In the genomic region with DNA sequence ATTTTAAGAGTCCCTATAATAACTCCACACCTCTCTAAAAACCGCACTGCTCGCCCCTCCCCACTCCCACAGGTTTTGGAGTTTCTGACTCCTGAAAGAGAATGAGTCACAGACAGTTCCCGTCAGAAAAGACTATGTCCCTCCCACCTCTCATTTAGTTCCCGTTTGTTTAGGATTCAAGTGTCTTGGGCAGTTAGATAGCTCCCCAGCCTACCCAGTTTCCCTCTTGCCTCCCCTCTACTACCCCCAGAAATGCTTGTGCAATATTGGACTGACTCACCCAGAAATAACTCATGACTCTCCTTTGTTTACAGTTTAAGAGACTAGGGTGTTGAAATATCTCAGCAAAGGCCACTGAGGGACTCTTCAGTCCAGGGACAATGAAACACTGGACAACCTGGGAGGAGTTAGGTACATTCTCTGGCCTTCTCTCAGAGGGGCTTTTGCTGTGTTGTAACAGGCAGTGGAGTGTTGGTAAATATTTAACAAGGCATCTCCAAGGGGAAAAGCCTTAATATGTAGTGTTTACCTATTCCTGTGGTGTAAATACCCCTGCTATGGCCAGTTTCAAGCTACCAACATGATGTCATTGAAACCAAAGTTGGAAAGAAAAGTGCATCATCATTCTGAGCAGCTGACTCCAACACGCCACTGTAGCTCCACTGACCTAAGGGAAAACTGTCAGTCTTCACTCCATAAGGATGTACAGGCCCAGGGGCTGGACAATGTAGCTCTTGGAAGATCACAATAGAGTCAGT, we compare ENCODE assay signal across 1 cellular context.
A peak's percentile ranks its signal among the peaks of the same experiment; 100 is the strongest.
TF ChIP-seq lines count a peak whose summit lies in the region.

No MANE protein-coding gene starts in this region.

TF ChIP-seq in K562, 482 proteins besides CTCF, POLR2A, EP300 and RAD21 (continued from another document and continues in another):
- TF ChIP-seq, protein P1, sequence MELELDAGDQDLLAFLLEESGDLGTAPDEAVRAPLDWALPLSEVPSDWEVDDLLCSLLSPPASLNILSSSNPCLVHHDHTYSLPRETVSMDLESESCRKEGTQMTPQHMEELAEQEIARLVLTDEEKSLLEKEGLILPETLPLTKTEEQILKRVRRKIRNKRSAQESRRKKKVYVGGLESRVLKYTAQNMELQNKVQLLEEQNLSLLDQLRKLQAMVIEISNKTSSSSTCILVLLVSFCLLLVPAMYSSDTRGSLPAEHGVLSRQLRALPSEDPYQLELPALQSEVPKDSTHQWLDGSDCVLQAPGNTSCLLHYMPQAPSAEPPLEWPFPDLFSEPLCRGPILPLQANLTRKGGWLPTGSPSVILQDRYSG (tag; conservative IDR thresholded peaks at IDR 0.05; ENCODE audit: low read depth), result peak; percentile 78; the same call in 1 of the 2 replicates
- no peak for TF ChIP-seq RFX1 (IDR thresholded peaks at IDR 0.05)
- TF ChIP-seq CHD2 (IDR thresholded peaks at IDR 0.05; ENCODE audit: low read depth, low read length), result peak; percentile 22; the same call in 1 of the 2 replicates
- TF ChIP-seq, protein P2, sequence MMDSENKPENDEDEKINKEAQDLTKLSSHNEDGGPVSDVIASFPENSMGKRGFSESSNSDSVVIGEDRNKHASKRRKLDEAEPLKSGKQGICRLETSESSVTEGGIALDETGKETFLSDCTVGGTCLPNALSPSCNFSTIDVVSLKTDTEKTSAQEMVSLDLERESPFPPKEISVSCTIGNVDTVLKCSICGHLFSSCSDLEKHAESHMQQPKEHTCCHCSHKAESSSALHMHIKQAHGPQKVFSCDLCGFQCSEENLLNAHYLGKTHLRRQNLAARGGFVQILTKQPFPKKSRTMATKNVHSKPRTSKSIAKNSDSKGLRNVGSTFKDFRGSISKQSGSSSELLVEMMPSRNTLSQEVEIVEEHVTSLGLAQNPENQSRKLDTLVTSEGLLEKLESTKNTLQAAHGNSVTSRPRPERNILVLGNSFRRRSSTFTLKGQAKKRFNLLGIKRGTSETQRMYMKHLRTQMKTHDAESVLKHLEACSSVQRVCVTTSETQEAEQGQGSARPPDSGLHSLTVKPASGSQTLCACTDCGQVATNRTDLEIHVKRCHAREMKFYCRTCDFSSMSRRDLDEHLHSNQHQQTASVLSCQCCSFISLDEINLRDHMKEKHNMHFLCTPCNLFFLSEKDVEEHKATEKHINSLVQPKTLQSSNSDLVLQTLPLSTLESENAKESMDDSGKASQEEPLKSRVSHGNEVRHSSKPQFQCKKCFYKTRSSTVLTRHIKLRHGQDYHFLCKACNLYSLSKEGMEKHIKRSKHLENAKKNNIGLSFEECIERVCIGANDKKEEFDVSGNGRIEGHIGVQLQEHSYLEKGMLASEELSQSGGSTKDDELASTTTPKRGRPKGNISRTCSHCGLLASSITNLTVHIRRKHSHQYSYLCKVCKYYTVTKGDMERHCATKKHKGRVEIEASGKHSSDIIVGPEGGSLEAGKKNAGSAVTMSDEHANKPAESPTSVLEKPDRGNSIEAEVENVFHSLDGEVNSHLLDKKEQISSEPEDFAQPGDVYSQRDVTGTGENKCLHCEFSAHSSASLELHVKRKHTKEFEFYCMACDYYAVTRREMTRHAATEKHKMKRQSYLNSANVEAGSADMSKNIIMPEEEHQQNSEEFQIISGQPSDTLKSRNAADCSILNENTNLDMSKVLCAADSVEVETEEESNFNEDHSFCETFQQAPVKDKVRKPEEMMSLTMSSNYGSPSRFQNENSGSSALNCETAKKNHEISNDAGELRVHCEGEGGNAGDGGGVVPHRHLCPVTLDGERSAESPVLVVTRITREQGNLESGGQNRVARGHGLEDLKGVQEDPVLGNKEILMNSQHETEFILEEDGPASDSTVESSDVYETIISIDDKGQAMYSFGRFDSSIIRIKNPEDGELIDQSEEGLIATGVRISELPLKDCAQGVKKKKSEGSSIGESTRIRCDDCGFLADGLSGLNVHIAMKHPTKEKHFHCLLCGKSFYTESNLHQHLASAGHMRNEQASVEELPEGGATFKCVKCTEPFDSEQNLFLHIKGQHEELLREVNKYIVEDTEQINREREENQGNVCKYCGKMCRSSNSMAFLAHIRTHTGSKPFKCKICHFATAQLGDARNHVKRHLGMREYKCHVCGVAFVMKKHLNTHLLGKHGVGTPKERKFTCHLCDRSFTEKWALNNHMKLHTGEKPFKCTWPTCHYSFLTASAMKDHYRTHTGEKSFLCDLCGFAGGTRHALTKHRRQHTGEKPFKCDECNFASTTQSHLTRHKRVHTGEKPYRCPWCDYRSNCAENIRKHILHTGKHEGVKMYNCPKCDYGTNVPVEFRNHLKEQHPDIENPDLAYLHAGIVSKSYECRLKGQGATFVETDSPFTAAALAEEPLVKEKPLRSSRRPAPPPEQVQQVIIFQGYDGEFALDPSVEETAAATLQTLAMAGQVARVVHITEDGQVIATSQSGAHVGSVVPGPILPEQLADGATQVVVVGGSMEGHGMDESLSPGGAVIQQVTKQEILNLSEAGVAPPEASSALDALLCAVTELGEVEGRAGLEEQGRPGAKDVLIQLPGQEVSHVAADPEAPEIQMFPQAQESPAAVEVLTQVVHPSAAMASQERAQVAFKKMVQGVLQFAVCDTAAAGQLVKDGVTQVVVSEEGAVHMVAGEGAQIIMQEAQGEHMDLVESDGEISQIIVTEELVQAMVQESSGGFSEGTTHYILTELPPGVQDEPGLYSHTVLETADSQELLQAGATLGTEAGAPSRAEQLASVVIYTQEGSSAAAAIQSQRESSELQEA (IDR thresholded peaks at IDR 0.05; ENCODE audit: low read depth), result peak; percentile 62; the same call in 1 of the 2 replicates
- TF ChIP-seq, protein P3, sequence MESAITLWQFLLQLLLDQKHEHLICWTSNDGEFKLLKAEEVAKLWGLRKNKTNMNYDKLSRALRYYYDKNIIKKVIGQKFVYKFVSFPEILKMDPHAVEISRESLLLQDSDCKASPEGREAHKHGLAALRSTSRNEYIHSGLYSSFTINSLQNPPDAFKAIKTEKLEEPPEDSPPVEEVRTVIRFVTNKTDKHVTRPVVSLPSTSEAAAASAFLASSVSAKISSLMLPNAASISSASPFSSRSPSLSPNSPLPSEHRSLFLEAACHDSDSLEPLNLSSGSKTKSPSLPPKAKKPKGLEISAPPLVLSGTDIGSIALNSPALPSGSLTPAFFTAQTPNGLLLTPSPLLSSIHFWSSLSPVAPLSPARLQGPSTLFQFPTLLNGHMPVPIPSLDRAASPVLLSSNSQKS (CRISPR knock-in tag; IDR thresholded peaks at IDR 0.05), result no peak
- peak; percentile 13 to 52; a peak in 3 of 4 replicates for TF ChIP-seq TEAD1 (CRISPR knock-in tag; IDR thresholded peaks at IDR 0.05)
- TF ChIP-seq EHMT2 (IDR thresholded peaks at IDR 0.05), result peak; percentile 57
- TF ChIP-seq, protein P4, sequence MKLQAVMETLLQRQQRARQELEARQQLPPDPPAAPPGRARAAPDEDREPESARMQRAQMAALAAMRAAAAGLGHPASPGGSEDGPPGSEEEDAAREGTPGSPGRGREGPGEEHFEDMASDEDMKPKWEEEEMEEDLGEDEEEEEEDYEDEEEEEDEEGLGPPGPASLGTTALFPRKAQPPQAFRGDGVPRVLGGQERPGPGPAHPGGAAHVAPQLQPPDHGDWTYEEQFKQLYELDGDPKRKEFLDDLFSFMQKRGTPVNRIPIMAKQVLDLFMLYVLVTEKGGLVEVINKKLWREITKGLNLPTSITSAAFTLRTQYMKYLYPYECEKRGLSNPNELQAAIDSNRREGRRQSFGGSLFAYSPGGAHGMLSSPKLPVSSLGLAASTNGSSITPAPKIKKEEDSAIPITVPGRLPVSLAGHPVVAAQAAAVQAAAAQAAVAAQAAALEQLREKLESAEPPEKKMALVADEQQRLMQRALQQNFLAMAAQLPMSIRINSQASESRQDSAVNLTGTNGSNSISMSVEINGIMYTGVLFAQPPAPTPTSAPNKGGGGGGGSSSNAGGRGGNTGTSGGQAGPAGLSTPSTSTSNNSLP (IDR thresholded peaks at IDR 0.05; ENCODE audit: borderline replicate concordance, low read depth, low read length), result 0 out of 2 replicates have a peak, but pooled peaks have one; percentile 38
- no peak; a peak in 1 of 4 replicates for TF ChIP-seq RCOR1 (IDR thresholded peaks at IDR 0.05; ENCODE audit: borderline replicate concordance in 1 of 2, low read depth in 2 of 2, low read length in 2 of 2)
- TF ChIP-seq ZNF146 (CRISPR knock-in tag; IDR thresholded peaks at IDR 0.05; ENCODE audit: unreplicated experiment), result peak; percentile 47
- TF ChIP-seq MAFF (IDR thresholded peaks at IDR 0.05; ENCODE audit: low read length), result peak; percentile 2; the same call in 1 of the 2 replicates
- no peak for TF ChIP-seq ZNF551 (CRISPR knock-in tag; IDR thresholded peaks at IDR 0.05)
- TF ChIP-seq, protein P5, sequence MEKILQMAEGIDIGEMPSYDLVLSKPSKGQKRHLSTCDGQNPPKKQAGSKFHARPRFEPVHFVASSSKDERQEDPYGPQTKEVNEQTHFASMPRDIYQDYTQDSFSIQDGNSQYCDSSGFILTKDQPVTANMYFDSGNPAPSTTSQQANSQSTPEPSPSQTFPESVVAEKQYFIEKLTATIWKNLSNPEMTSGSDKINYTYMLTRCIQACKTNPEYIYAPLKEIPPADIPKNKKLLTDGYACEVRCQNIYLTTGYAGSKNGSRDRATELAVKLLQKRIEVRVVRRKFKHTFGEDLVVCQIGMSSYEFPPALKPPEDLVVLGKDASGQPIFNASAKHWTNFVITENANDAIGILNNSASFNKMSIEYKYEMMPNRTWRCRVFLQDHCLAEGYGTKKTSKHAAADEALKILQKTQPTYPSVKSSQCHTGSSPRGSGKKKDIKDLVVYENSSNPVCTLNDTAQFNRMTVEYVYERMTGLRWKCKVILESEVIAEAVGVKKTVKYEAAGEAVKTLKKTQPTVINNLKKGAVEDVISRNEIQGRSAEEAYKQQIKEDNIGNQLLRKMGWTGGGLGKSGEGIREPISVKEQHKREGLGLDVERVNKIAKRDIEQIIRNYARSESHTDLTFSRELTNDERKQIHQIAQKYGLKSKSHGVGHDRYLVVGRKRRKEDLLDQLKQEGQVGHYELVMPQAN (IDR thresholded peaks at IDR 0.05; ENCODE audit: borderline replicate concordance), result no peak
- TF ChIP-seq ZEB2 (IDR thresholded peaks at IDR 0.05), result no peak; the same call in none of the 2 replicates
- TF ChIP-seq, protein P6, sequence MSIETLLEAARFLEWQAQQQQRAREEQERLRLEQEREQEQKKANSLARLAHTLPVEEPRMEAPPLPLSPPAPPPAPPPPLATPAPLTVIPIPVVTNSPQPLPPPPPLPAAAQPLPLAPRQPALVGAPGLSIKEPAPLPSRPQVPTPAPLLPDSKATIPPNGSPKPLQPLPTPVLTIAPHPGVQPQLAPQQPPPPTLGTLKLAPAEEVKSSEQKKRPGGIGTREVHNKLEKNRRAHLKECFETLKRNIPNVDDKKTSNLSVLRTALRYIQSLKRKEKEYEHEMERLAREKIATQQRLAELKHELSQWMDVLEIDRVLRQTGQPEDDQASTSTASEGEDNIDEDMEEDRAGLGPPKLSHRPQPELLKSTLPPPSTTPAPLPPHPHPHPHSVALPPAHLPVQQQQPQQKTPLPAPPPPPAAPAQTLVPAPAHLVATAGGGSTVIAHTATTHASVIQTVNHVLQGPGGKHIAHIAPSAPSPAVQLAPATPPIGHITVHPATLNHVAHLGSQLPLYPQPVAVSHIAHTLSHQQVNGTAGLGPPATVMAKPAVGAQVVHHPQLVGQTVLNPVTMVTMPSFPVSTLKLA (conservative IDR thresholded peaks at IDR 0.05), result peak; percentile 67 to 87
- TF ChIP-seq DPF2 (IDR thresholded peaks at IDR 0.05), result peak; percentile 99
- no peak for TF ChIP-seq ZNF408 (CRISPR knock-in tag; IDR thresholded peaks at IDR 0.05; ENCODE audit: low read depth)
- TF ChIP-seq, protein P7, sequence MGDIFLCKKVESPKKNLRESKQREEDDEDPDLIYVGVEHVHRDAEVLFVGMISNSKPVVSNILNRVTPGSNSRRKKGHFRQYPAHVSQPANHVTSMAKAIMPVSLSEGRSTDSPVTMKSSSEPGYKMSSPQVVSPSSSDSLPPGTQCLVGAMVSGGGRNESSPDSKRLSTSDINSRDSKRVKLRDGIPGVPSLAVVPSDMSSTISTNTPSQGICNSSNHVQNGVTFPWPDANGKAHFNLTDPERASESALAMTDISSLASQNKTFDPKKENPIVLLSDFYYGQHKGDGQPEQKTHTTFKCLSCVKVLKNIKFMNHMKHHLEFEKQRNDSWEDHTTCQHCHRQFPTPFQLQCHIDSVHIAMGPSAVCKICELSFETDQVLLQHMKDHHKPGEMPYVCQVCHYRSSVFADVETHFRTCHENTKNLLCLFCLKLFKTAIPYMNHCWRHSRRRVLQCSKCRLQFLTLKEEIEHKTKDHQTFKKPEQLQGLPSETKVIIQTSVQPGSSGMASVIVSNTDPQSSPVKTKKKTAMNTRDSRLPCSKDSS (IDR thresholded peaks at IDR 0.05; ENCODE audit: low read depth, partially characterized antibody), result no peak
- TF ChIP-seq, protein P8, sequence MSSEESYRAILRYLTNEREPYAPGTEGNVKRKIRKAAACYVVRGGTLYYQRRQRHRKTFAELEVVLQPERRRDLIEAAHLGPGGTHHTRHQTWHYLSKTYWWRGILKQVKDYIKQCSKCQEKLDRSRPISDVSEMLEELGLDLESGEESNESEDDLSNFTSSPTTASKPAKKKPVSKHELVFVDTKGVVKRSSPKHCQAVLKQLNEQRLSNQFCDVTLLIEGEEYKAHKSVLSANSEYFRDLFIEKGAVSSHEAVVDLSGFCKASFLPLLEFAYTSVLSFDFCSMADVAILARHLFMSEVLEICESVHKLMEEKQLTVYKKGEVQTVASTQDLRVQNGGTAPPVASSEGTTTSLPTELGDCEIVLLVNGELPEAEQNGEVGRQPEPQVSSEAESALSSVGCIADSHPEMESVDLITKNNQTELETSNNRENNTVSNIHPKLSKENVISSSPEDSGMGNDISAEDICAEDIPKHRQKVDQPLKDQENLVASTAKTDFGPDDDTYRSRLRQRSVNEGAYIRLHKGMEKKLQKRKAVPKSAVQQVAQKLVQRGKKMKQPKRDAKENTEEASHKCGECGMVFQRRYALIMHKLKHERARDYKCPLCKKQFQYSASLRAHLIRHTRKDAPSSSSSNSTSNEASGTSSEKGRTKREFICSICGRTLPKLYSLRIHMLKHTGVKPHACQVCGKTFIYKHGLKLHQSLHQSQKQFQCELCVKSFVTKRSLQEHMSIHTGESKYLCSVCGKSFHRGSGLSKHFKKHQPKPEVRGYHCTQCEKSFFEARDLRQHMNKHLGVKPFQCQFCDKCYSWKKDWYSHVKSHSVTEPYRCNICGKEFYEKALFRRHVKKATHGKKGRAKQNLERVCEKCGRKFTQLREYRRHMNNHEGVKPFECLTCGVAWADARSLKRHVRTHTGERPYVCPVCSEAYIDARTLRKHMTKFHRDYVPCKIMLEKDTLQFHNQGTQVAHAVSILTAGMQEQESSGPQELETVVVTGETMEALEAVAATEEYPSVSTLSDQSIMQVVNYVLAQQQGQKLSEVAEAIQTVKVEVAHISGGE (CRISPR knock-in tag; IDR thresholded peaks at IDR 0.05), result no peak
- TF ChIP-seq, protein P9, sequence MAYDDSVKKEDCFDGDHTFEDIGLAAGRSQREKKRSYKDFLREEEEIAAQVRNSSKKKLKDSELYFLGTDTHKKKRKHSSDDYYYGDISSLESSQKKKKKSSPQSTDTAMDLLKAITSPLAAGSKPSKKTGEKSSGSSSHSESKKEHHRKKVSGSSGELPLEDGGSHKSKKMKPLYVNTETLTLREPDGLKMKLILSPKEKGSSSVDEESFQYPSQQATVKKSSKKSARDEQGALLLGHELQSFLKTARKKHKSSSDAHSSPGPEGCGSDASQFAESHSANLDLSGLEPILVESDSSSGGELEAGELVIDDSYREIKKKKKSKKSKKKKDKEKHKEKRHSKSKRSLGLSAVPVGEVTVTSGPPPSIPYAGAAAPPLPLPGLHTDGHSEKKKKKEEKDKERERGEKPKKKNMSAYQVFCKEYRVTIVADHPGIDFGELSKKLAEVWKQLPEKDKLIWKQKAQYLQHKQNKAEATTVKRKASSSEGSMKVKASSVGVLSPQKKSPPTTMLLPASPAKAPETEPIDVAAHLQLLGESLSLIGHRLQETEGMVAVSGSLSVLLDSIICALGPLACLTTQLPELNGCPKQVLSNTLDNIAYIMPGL (CRISPR knock-in tag; IDR thresholded peaks at IDR 0.05), result no peak
- TF ChIP-seq COPS2 (conservative IDR thresholded peaks at IDR 0.05), result no peak
- no peak for TF ChIP-seq CBFB (CRISPR knock-in tag; IDR thresholded peaks at IDR 0.05)
- no peak for TF ChIP-seq ZFPM2 (CRISPR knock-in tag; IDR thresholded peaks at IDR 0.05)
